ENCODE assay signal across 8 cellular contexts in genomic region chr4:71553605-71554004, GRCh38.
DNase-seq lines count a peak whose midpoint lies in the region; ATAC-seq and TF ChIP-seq lines count a peak whose summit lies in the region.

No MANE protein-coding gene starts in this region.

- H3K36me3 Mint-ChIP-seq in brain: peaks cover 7% of the 10 kb centered on the region

- H3K27me3 ChIP-seq in mesenchymal stem cell (ENCODE audit: control insufficient read depth in 1 of 2, insufficient read depth in 1 of 2, low read length in 2 of 2): no peaks in the 10 kb centered on the region

- DNase-seq in mesenchymal stem cell (peak; percentile 55), cortex of kidney (lab: John Stamatoyannopoulos, UW) (no peak)
- DNase-seq in activated T-cell treated with anti-CD3 and anti-CD28 coated beads, Interleukin-2, amount 50 U/mL, for 48 hours: no peak
- no peak for DNase-seq in stimulated activated naive CD8-positive, alpha-beta T cell treated with anti-CD3 and anti-CD28 coated beads, Interleukin-15, amount 100 ng/mL, for 72 hours

- H3K4me3 ChIP-seq in mesenchymal stem cell (ENCODE audit: insufficient read depth in 1 of 2, low read depth in 1 of 2, low read length in 2 of 2): no peak overlapping the region

- no peak overlapping the region for H4K91ac ChIP-seq in mesenchymal stem cell (ENCODE audit: low read length)

- H2BK15ac ChIP-seq in mesenchymal stem cell (ENCODE audit: low read depth, poor library complexity, severe bottlenecking): no peak overlapping the region

- no peak overlapping the region for H3K4me3 Mint-ChIP-seq in brain
- no peak overlapping the region for H3K4me3 Mint-ChIP-seq in stimulated activated naive CD8-positive, alpha-beta T cell treated with anti-CD3 and anti-CD28 coated beads, Interleukin-15, amount 100 ng/mL, for 72 hours

- no peak overlapping the region for H3K27ac Mint-ChIP-seq in brain
- no peak overlapping the region for H3K27ac Mint-ChIP-seq in stimulated activated naive CD8-positive, alpha-beta T cell treated with anti-CD3 and anti-CD28 coated beads, Interleukin-15, amount 100 ng/mL, for 72 hours

- no peak overlapping the region for H2BK120ac ChIP-seq in mesenchymal stem cell (ENCODE audit: low read depth, low read length)

- no peak overlapping the region for H2AFZ ChIP-seq in mesenchymal stem cell (ENCODE audit: low read depth, low read length)

- H2AK5ac ChIP-seq in mesenchymal stem cell (ENCODE audit: low read length, severe bottlenecking): no peak overlapping the region

- no peak overlapping the region for H3K14ac ChIP-seq in mesenchymal stem cell (ENCODE audit: low read length in 2 of 2)

- H2BK12ac ChIP-seq in mesenchymal stem cell (ENCODE audit: low read length in 2 of 2): no peak overlapping the region

- H3K23ac ChIP-seq in mesenchymal stem cell (ENCODE audit: low read length in 2 of 2): no peak overlapping the region

- no peak overlapping the region for H3K9ac ChIP-seq in mesenchymal stem cell (ENCODE audit: low read length)

- no peak overlapping the region for H3K4ac ChIP-seq in mesenchymal stem cell (ENCODE audit: low read depth in 1 of 2, low read length in 2 of 2)

- H3K36me3 ChIP-seq in mesenchymal stem cell (ENCODE audit: control insufficient read depth in 1 of 2, insufficient read depth in 2 of 2, low read depth in 1 of 2, low read length in 2 of 2): no peaks in the 10 kb centered on the region

- no peak overlapping the region for H4K8ac ChIP-seq in mesenchymal stem cell (ENCODE audit: low read length)

- no CpG with 5 or more reads among the region's 1 CpG for WGBS in mesenchymal stem cell

- H3K4me2 ChIP-seq in mesenchymal stem cell (ENCODE audit: low read length, poor library complexity, severe bottlenecking): no peak overlapping the region

- H3K18ac ChIP-seq in mesenchymal stem cell (ENCODE audit: low read depth in 1 of 2, low read length in 2 of 2): no peak overlapping the region

- TF ChIP-seq CTCF in GM12872 (IDR thresholded peaks at IDR 0.05; ENCODE audit: insufficient read depth, low read depth, low read length) (peak; percentile 52), brain (conservative IDR thresholded peaks at IDR 0.05) (peak; percentile 66 to 80)

- H3K79me1 ChIP-seq in mesenchymal stem cell (replicated peaks; ENCODE audit: low read length, poor library complexity, severe bottlenecking): no peaks in the 10 kb centered on the region

- peaks cover 27% of the 10 kb centered on the region for H3K4me1 Mint-ChIP-seq in brain
- H3K4me1 Mint-ChIP-seq in stimulated activated naive CD8-positive, alpha-beta T cell treated with anti-CD3 and anti-CD28 coated beads, Interleukin-15, amount 100 ng/mL, for 72 hours: peaks cover 4% of the 10 kb centered on the region

- peak; percentile 50 for ATAC-seq in HG03571 (IDR thresholded peaks at IDR 0.05; ENCODE audit: unreplicated experiment)
- no peak for ATAC-seq in GM18907 (IDR thresholded peaks at IDR 0.05; ENCODE audit: unreplicated experiment)
- ATAC-seq in stimulated activated naive CD8-positive, alpha-beta T cell treated with anti-CD3 and anti-CD28 coated beads, Interleukin-15, amount 100 ng/mL, for 72 hours: no peak

- no peaks in the 10 kb centered on the region for H3K9me3 Mint-ChIP-seq in brain
- H3K9me3 Mint-ChIP-seq in stimulated activated naive CD8-positive, alpha-beta T cell treated with anti-CD3 and anti-CD28 coated beads, Interleukin-15, amount 100 ng/mL, for 72 hours: no peaks in the 10 kb centered on the region

- no peaks in the 10 kb centered on the region for H3K9me3 ChIP-seq in mesenchymal stem cell (ENCODE audit: control insufficient read depth, low read length)

- no peak overlapping the region for H3K27ac ChIP-seq in mesenchymal stem cell (ENCODE audit: low read length, poor library complexity, severe bottlenecking)

- no peaks in the 10 kb centered on the region for H3K27me3 Mint-ChIP-seq in brain
- H3K27me3 Mint-ChIP-seq in stimulated activated naive CD8-positive, alpha-beta T cell treated with anti-CD3 and anti-CD28 coated beads, Interleukin-15, amount 100 ng/mL, for 72 hours: peaks cover 7% of the 10 kb centered on the region

- H2BK5ac ChIP-seq in mesenchymal stem cell (ENCODE audit: low read depth, low read length, poor library complexity, severe bottlenecking): no peak overlapping the region

- peaks cover 2% of the 10 kb centered on the region for H3K4me1 ChIP-seq in mesenchymal stem cell (ENCODE audit: control insufficient read depth, insufficient read depth, low read depth, low read length)
